ENCODE assay signal across 25 cellular contexts in the genomic region with DNA sequence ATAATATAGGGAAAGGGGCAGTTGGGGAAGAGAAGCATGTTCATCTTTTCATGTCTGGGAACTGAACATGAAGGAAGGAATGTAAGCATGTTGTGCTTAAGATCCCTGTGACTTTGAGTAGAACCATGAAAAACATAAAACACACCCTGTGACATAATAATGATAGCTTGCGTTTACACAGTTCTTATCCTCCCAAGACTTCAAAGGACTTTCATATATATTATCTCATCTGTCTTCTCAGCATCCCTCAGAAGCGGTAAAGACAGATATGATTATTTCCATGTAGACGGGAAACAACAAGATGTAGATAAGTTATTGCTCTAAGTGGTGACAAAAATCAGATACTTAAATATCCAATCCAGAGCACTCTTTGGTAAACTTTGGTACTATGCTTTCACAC.
"Had no signal": no experiment of that assay in that cellular context is flagged by ENCODE, and none has a peak within 500 bp of the region (broad histone marks: within the 10 kb centered on the region; RNA-seq: fewer than 3 reads in every experiment).

No MANE protein-coding gene starts in this region.

- H3K27ac ChIP-seq: left lung, lower lobe of right lung, right atrium auricular region, skin epidermis, stomach, suprapubic skin, thoracic aorta, tibial artery, uterus had no signal

- DNase-seq: hippocampal formation; left colon; left lung; lower lobe of right lung; mammary epithelial cell; mesendoderm; midbrain; mucosa of descending colon; ovary; stimulated activated CD4-positive, alpha-beta T cell treated with anti-CD3 and anti-CD28 coated beads, Interleukin-12 subunit alpha, Interleukin-12 subunit beta, amount 100 ng/mL, for 4 hours; stimulated activated CD4-positive, alpha-beta T cell treated with anti-CD3 and anti-CD28 coated beads, Interleukin-15, amount 100 ng/mL, for 24 hours; stimulated activated CD4-positive, alpha-beta T cell treated with anti-CD3 and anti-CD28 coated beads, Interleukin-2, amount 100 ng/mL, for 24 hours; stimulated activated CD4-positive, alpha-beta T cell treated with anti-CD3 and anti-CD28 coated beads, Interleukin-4, amount 100 ng/mL, for 1 hour; stimulated activated naive B cell treated with anti-CD40 and anti-IgM and Interleukin-4, amounts not matched to agents 10 μg/mL and 1 μg/mL and 100 μg/mL, for 72 hours; stimulated activated naive CD8-positive, alpha-beta T cell treated with anti-CD3 and anti-CD28 coated beads, Interleukin-15, Interleukin-2, amounts not matched to agents 100 U/mL and 50 U/mL, for 24 hours; stomach; tibial artery; uterus had no signal

- ATAC-seq: left colon; left lung; lower lobe of right lung; mucosa of descending colon; naive thymus-derived CD4-positive, alpha-beta T cell; natural killer cell treated with Interleukin-12 subunit alpha and Interleukin-12 subunit beta and Interleukin-15 and Interleukin-18, amount 100 ng/mL, for 72 hours; sciatic nerve; stimulated activated naive B cell treated with anti-CD40 and anti-IgM and Interleukin-4, amounts not matched to agents 10 μg/mL and 1 μg/mL and 100 μg/mL, for 72 hours; stimulated activated naive CD8-positive, alpha-beta T cell treated with anti-CD3 and anti-CD28 coated beads, Interleukin-15, Interleukin-2, amounts not matched to agents 100 U/mL and 50 U/mL, for 24 hours had no signal

- H3K4me1 ChIP-seq: uterus had no signal

- H3K36me3 ChIP-seq: left lung, lower lobe of right lung, ovary, right atrium auricular region, stomach, suprapubic skin, thoracic aorta, tibial artery, uterus had no signal

- H3K9me3 ChIP-seq: left lung, lower lobe of right lung, mucosa of descending colon, ovary, right atrium auricular region, stomach, suprapubic skin, thoracic aorta, tibial artery, uterus had no signal

- H3K4me3 ChIP-seq: left lung, lower lobe of right lung, mucosa of descending colon, ovary, right atrium auricular region, skin epidermis, stomach, suprapubic skin, thoracic aorta, tibial artery, uterus had no signal
